7 cellular contexts compared by ENCODE assay signal in genomic region chr17:78748730-78749317, GRCh38. TPM values are rescaled to one million over a fixed set of nuclear protein-coding genes. Genes with fewer than 3 reads are reported as not detected.
DNase-seq lines count a peak whose midpoint lies in the region; ATAC-seq and TF ChIP-seq lines count a peak whose summit lies in the region.

No MANE protein-coding gene starts in this region.

- 71 to 76% (median 75%) methylated on average over 7 to 8 of the region's 8 CpGs for WGBS in heart left ventricle, 4 donors

- DNase-seq in activated T-helper 1 cell treated with anti-CD3 and anti-CD28 coated beads, Interleukin-2, amount 50 U/mL, for 16 hours (ENCODE audit: low read depth in 1 of 2, low spot score in 1 of 2) = peak; percentile 57 to 64
- DNase-seq in heart left ventricle = peak; percentile 41 to 81 (median 64)
- DNase-seq in stimulated activated CD4-positive, alpha-beta T cell treated with anti-CD3 and anti-CD28 coated beads, Interleukin-4, amount 100 ng/mL, for 24 hours = peak; percentile 77
- no peak for DNase-seq in A673 (ENCODE audit: low spot score)
- no peak for DNase-seq in DMS53 treated with DMSO at 0.1 percent for 48 hours (lab: John Stamatoyannopoulos, UW; ENCODE audit: unreplicated experiment)

- H3K36me3 ChIP-seq in OCI-LY3 (replicated peaks; ENCODE audit: low read depth, low read length) = peaks cover 6% of the 10 kb centered on the region
- H3K36me3 ChIP-seq in heart left ventricle = peaks cover 0 to 7% (median 0%) of the 10 kb centered on the region in 9 donors
- H3K36me3 ChIP-seq in A673 (ENCODE audit: insufficient read depth, low read length, poor library complexity, severe bottlenecking) = no peaks in the 10 kb centered on the region

- no TSS peak for BruUV-seq in A673 (replicated peaks; lab: Mats Ljungman, UMichigan)

- no peak overlapping the region for H3K9ac ChIP-seq in OCI-LY3 (ENCODE audit: low read length)

- intact Hi-C loops in heart left ventricle (cut with DNase I) = loop anchor here in 6 of 10 donors (5.0 to 10.0 kb wide), 5 partner anchors 33 to 254 kb away; partner anchors contain the start of gene CYTH1 (in 2 of the 6)
- intact Hi-C loops in A673 (cut with micrococcal nuclease; ENCODE audit: unreplicated experiment) = no loop called here

- H3K79me2 ChIP-seq in OCI-LY3 (ENCODE audit: low read length) = peaks cover 99% of the 10 kb centered on the region

- ATAC-seq in GM21619 (IDR thresholded peaks at IDR 0.05; ENCODE audit: unreplicated experiment) = peak; percentile 46
- peak; percentile 60 to 92 (median 82) for ATAC-seq in heart left ventricle

- H2AFZ ChIP-seq in OCI-LY3 (ENCODE audit: low read depth, low read length) = no peak overlapping the region

- peaks cover 88% of the 10 kb centered on the region for H4K20me1 ChIP-seq in OCI-LY3 (ENCODE audit: insufficient read depth, low read length)

- no peak for TF ChIP-seq POLR2A in heart left ventricle (IDR thresholded peaks at IDR 0.05)

- TF ChIP-seq CTCF in OCI-LY3 (IDR thresholded peaks at IDR 0.05; ENCODE audit: low read depth, low read length) (no peak), heart left ventricle (IDR thresholded peaks at IDR 0.05) (no peak), A673 (conservative IDR thresholded peaks at IDR 0.05; ENCODE audit: low read depth, low read length) (no peak)

- H3K9me3 ChIP-seq in OCI-LY3 (ENCODE audit: insufficient read depth, low read length) = no peaks in the 10 kb centered on the region
- H3K9me3 ChIP-seq in heart left ventricle = no peaks in the 10 kb centered on the region
- no peaks in the 10 kb centered on the region for H3K9me3 ChIP-seq in A673 (ENCODE audit: low read depth, low read length, poor library complexity, severe bottlenecking)

- POLR2A ChIA-PET in A673 (lab: Charles Lee; ENCODE audit: low non-redundant PET) = no interaction called here

- CTCF ChIA-PET in A673 (lab: Charles Lee) = no interaction called here

- H3K4me2 ChIP-seq in OCI-LY3 (ENCODE audit: low read length) = peak overlapping the region; percentile 59; the same call in 1 of the 2 replicates

- H3K4me1 ChIP-seq in OCI-LY3 (ENCODE audit: low read length) (peaks cover 21% of the 10 kb centered on the region), heart left ventricle (peaks cover 0 to 99% (median 42%) of the 10 kb centered on the region in 12 donors), A673 (ENCODE audit: insufficient read depth, low read length, poor library complexity, severe bottlenecking) (peaks cover 4% of the 10 kb centered on the region)

- H3K27ac ChIP-seq in OCI-LY3 (ENCODE audit: low read length) (no peak overlapping the region), heart left ventricle (peak overlapping the region; percentile 1 to 81 (median 64)), A673 (ENCODE audit: low read depth, low read length, poor library complexity, severe bottlenecking) (no peak overlapping the region)

- H3K4me3 ChIP-seq in OCI-LY3 (ENCODE audit: low read length) = 0 out of 2 replicates have a peak overlapping the region, but pooled peaks have one; percentile 23
- peak overlapping the region in 1 of 12 donors; percentile 32 for H3K4me3 ChIP-seq in heart left ventricle
- no peak overlapping the region for H3K4me3 ChIP-seq in A673 (ENCODE audit: low read depth, low read length, poor library complexity, severe bottlenecking)

- H3K27me3 ChIP-seq in OCI-LY3 (ENCODE audit: low read depth, low read length) = no peaks in the 10 kb centered on the region
- H3K27me3 ChIP-seq in heart left ventricle = no peaks in the 10 kb centered on the region
- H3K27me3 ChIP-seq in A673 (replicated peaks; ENCODE audit: insufficient read depth, low read depth, low read length, poor library complexity) = no peaks in the 10 kb centered on the region

RNA-seq across cellular contexts. Expression of gene CYTH1, which starts 33.2 kb away (rescaled TPM):
- 10 to 100 TPM; 27.2 to 59.1 (median 31.2) TPM for total RNA-seq in heart left ventricle
- 10 to 100 TPM; 20.0 to 28.1 TPM for polyA plus RNA-seq in heart left ventricle
- 17.9 and 24.6 TPM in 2 replicates for total RNA-seq in A673 (2021)

Comparison
In these comparisons a context has a peak if more than half of its experiments do, and no peak if none do; other contexts are left out.
1. H3K27ac ChIP-seq: peak in heart left ventricle (12 of 12); none in OCI-LY3 (single experiment) and A673 (single experiment).
2. DNase-seq: peak in activated T-helper 1 cell treated with anti-CD3 and anti-CD28 coated beads, Interleukin-2, amount 50 U/mL, for 16 hours (2 of 2), heart left ventricle (5 of 5) and stimulated activated CD4-positive, alpha-beta T cell treated with anti-CD3 and anti-CD28 coated beads, Interleukin-4, amount 100 ng/mL, for 24 hours (single experiment); none in A673 (single experiment) and DMS53 treated with DMSO at 0.1 percent for 48 hours (single experiment).